Comparison of ENCODE assay signal across 8 cellular contexts in genomic region chr22:30763815-30764686, GRCh38.
DNase-seq lines count a peak whose midpoint lies in the region; ATAC-seq, FAIRE-seq and TF ChIP-seq lines count a peak whose summit lies in the region.

No MANE protein-coding gene starts in this region.

- no peak for ATAC-seq in HG03432 (IDR thresholded peaks at IDR 0.05; ENCODE audit: unreplicated experiment)

- WGBS in endodermal cell (ENCODE audit: insufficient coverage in 1 of 2, insufficient read length in 1 of 2), 2 experiments: 48 to 52% methylated on average over 7 to 12 of the region's 12 CpGs
- WGBS in suprapubic skin: 45% methylated on average over 10 of the region's 12 CpGs

- no peaks in the 10 kb centered on the region for H3K9me3 ChIP-seq in endodermal cell (ENCODE audit: control insufficient read depth, low read length)
- no peaks in the 10 kb centered on the region for H3K9me3 ChIP-seq in suprapubic skin

- H3K9me3 Mint-ChIP-seq in endodermal cell: no peaks in the 10 kb centered on the region

- H3K4me1 ChIP-seq in endodermal cell (ENCODE audit: control insufficient read depth, insufficient read depth, low read length) (no peaks in the 10 kb centered on the region), suprapubic skin (peaks cover 4% of the 10 kb centered on the region)

- peak overlapping the region; percentile 11 for H3K9ac ChIP-seq in endodermal cell (ENCODE audit: extremely low read depth, low read length, poor library complexity, severe bottlenecking)

- H3K36me3 Mint-ChIP-seq in endodermal cell (ENCODE audit: low read depth): no peaks in the 10 kb centered on the region

- no peaks in the 10 kb centered on the region for H3K4me1 Mint-ChIP-seq in endodermal cell

- H3K36me3 ChIP-seq in endodermal cell (ENCODE audit: control insufficient read depth, insufficient read depth, low read length) (no peaks in the 10 kb centered on the region), suprapubic skin (no peaks in the 10 kb centered on the region)

- peak overlapping the region; percentile 26 for H3K27ac Mint-ChIP-seq in endodermal cell

- H3K4me3 ChIP-seq in AG09309 (ENCODE audit: control insufficient read depth, low read depth, low read length): no peak overlapping the region
- H3K4me3 ChIP-seq in endodermal cell (ENCODE audit: low read length): no peak overlapping the region
- H3K4me3 ChIP-seq in suprapubic skin: no peak overlapping the region

- H3K27ac ChIP-seq in endodermal cell (ENCODE audit: low read depth, low read length) (no peak overlapping the region), suprapubic skin (no peak overlapping the region)

- peak; percentile 55 for DNase-seq in AG09309 (ENCODE audit: low read depth)
- DNase-seq in GM19239 (ENCODE audit: insufficient read length, low spot score): peak; percentile 36
- peak; percentile 38 for DNase-seq in NCI-H2196 (lab: John Stamatoyannopoulos, UW; ENCODE audit: unreplicated experiment)
- DNase-seq in activated CD4-positive, alpha-beta T cell treated with anti-CD3 and anti-CD28 coated beads for 4 hours: peak; percentile 38 to 46
- peak; percentile 86 for DNase-seq in endodermal cell
- DNase-seq in mucosa of gallbladder (ENCODE audit: low spot score): peak; percentile 49
- no peak for DNase-seq in suprapubic skin (ENCODE audit: low spot score in 2 of 2)

- TF ChIP-seq EP300 in suprapubic skin (IDR thresholded peaks at IDR 0.05): no peak

- H3K27me3 ChIP-seq in endodermal cell (ENCODE audit: control insufficient read depth, insufficient read depth, low read length, poor library complexity, severe bottlenecking) (no peaks in the 10 kb centered on the region), suprapubic skin (no peaks in the 10 kb centered on the region)

- no peak overlapping the region for H3K4me3 Mint-ChIP-seq in endodermal cell

- no peak for TF ChIP-seq POLR2A in suprapubic skin (IDR thresholded peaks at IDR 0.05)

- H3K27me3 Mint-ChIP-seq in endodermal cell (ENCODE audit: insufficient read depth): no peaks in the 10 kb centered on the region

- TF ChIP-seq CTCF in AG09309 (IDR thresholded peaks at IDR 0.05; ENCODE audit: control insufficient read depth, insufficient read depth, low read depth, low read length, missing control alignments) (peak; percentile 75), endodermal cell (conservative IDR thresholded peaks at IDR 0.05) (peak; percentile 86), suprapubic skin (IDR thresholded peaks at IDR 0.05) (peak; percentile 16 to 59)

- peak; percentile 54 for FAIRE-seq in GM19239 (lab: Jason Lieb, UNC)

Comparison
In these comparisons a context has a peak if more than half of its experiments do, and no peak if none do; other contexts are left out.
1. DNase-seq: peak in AG09309 (single experiment), GM19239 (single experiment), NCI-H2196 (single experiment), activated CD4-positive, alpha-beta T cell treated with anti-CD3 and anti-CD28 coated beads for 4 hours (2 of 2), endodermal cell (single experiment) and mucosa of gallbladder (single experiment); none in suprapubic skin (0 of 2).
2. Peak in every context shown above with its lines, with median percentiles within 50 percentile points of each other: CTCF ChIP-seq.